ENCODE assay signal across 1 cellular context in genomic region chr1:155084722-155085503, GRCh38.
A peak's percentile ranks its signal among the peaks of the same experiment; 100 is the strongest.
TF ChIP-seq lines count a peak whose summit lies in the region.

No MANE protein-coding gene starts in this region.

TF ChIP-seq in HCT116, 20 proteins besides CTCF, POLR2A, EP300 and RAD21 (continued from another document):
- TF ChIP-seq ZBTB33 (IDR thresholded peaks at IDR 0.05; ENCODE audit: extremely low read depth, insufficient replicate concordance, low read length), result no peak
- peak; percentile 77 for TF ChIP-seq POLR2AphosphoS5 (IDR thresholded peaks at IDR 0.05; ENCODE audit: low read depth, low read length)
- TF ChIP-seq FOSL1 (IDR thresholded peaks at IDR 0.05; ENCODE audit: low read depth), result no peak
- TF ChIP-seq TCF7L2 (IDR thresholded peaks at IDR 0.05; ENCODE audit: borderline replicate concordance, extremely low read depth, insufficient read depth, insufficient read length), result no peak
- no peak for TF ChIP-seq SRF (IDR thresholded peaks at IDR 0.05; ENCODE audit: low read depth)
- no peak for TF ChIP-seq REST (IDR thresholded peaks at IDR 0.05; ENCODE audit: low read depth)
- no peak for TF ChIP-seq EGR1 (IDR thresholded peaks at IDR 0.05; ENCODE audit: low read depth)
